ENCODE assay signal across 1 cellular context in the genomic region with DNA sequence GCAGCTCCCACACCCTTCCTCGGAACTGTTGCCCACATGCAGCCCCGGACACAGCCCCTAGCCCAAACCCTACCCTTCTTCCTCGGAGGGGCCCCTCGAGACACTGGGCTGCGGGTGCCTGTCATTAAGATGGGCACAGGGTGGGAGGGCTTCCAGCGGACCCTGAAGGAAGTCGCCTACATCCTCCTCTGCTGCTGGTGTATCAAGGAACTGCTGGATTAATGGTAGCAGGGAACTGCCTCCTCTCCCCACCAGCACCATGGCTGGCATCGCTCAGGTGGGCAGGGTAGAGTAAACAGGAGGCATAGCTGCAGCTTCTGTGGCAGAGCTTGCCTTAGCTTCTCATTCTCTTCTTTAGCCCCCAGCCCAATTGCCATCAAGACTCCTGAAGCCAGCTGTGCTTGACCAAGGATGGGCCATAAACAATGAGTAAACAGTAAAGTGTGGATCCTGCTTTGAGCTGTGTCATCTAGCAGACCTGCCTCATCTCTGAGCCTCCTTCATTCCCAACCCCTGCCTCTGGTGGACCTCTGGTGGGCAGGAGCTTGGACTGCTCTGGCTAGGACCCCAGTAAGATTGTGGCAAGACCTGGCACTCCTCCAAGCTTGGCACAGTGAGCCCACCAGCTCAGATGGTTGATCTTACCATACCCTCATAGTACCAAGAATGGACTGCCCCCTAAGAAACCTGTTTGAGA.
TF ChIP-seq lines count a peak whose summit lies in the region.

A gene with protein sequence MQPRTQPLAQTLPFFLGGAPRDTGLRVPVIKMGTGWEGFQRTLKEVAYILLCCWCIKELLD (plus strand): TSS at position 15 of the 697 bp plus-strand sequence. CDS start 22 bp downstream, at position 37.

TF ChIP-seq in endothelial cell of umbilical vein, 7 proteins besides CTCF, POLR2A, EP300 and RAD21:
- no peak for TF ChIP-seq FOS (IDR thresholded peaks at IDR 0.05; ENCODE audit: borderline replicate concordance, insufficient read depth, low read length)
- TF ChIP-seq POLR2AphosphoS5 (IDR thresholded peaks at IDR 0.05; ENCODE audit: insufficient read depth, low read depth, low read length) = no peak
- no peak for TF ChIP-seq MYC (IDR thresholded peaks at IDR 0.05; ENCODE audit: low read depth, low read length)
- no peak for TF ChIP-seq EZH2 (IDR thresholded peaks at IDR 0.05; ENCODE audit: borderline replicate concordance, low read depth, low read length, severe bottlenecking)
- no peak for TF ChIP-seq JUN (IDR thresholded peaks at IDR 0.05; ENCODE audit: borderline replicate concordance, insufficient read depth, insufficient read length, low read depth)
- TF ChIP-seq GATA2 (IDR thresholded peaks at IDR 0.05; ENCODE audit: insufficient read depth, insufficient read length, low read depth, low read length) = no peak
- TF ChIP-seq, protein P1, sequence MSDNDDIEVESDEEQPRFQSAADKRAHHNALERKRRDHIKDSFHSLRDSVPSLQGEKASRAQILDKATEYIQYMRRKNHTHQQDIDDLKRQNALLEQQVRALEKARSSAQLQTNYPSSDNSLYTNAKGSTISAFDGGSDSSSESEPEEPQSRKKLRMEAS (IDR thresholded peaks at IDR 0.05; ENCODE audit: insufficient read depth, insufficient read length) = no peak
